In genomic region chr20:20224806-20225205, GRCh38 we compare ENCODE assay signal across 19 cellular contexts.
"Had no signal": no experiment of that assay in that cellular context is flagged by ENCODE, and none has a peak within 500 bp of the region (broad histone marks: within the 10 kb centered on the region; RNA-seq: fewer than 3 reads in every experiment).

No MANE protein-coding gene starts in this region.

- H3K4me3 Mint-ChIP-seq: activated B cell treated with CpG ODN at 0.5 μM for 24 hours; activated CD4-positive, alpha-beta memory T cell treated with anti-CD3 and anti-CD28 coated beads, Interleukin-2, amount 10 ng/mL, durations not matched to agents 7 days and 5 days; activated CD8-positive, alpha-beta memory T cell treated with anti-CD3 and anti-CD28 coated beads, Interleukin-2, amount 10 ng/mL, durations not matched to agents 7 days and 5 days; activated T-helper 17 cell treated with anti-CD3 and anti-CD28 coated beads, Interleukin-2, amount 50 U/mL, for 72 hours; natural killer cell treated with Interleukin-12 subunit alpha and Interleukin-12 subunit beta and Interleukin-15 and Interleukin-18, amount 100 ng/mL, for 72 hours had no signal

- H3K9me3 ChIP-seq: body of pancreas, lower lobe of right lung, thyroid gland had no signal

- H3K9me3 Mint-ChIP-seq: activated CD4-positive, alpha-beta memory T cell treated with anti-CD3 and anti-CD28 coated beads, Interleukin-2, amount 10 ng/mL, durations not matched to agents 7 days and 5 days; activated T-helper 17 cell treated with anti-CD3 and anti-CD28 coated beads, Interleukin-2, amount 50 U/mL, for 72 hours; natural killer cell treated with Interleukin-12 subunit alpha and Interleukin-12 subunit beta and Interleukin-15 and Interleukin-18, amount 100 ng/mL, for 72 hours had no signal

- H3K36me3 Mint-ChIP-seq: activated CD8-positive, alpha-beta memory T cell treated with anti-CD3 and anti-CD28 coated beads, Interleukin-2, amount 10 ng/mL, durations not matched to agents 7 days and 5 days; natural killer cell treated with Interleukin-12 subunit alpha and Interleukin-12 subunit beta and Interleukin-15 and Interleukin-18, amount 100 ng/mL, for 72 hours had no signal

- H3K27ac Mint-ChIP-seq: activated B cell treated with CpG ODN at 0.5 μM for 24 hours; activated CD4-positive, alpha-beta memory T cell treated with anti-CD3 and anti-CD28 coated beads, Interleukin-2, amount 10 ng/mL, durations not matched to agents 7 days and 5 days; activated CD8-positive, alpha-beta memory T cell treated with anti-CD3 and anti-CD28 coated beads, Interleukin-2, amount 10 ng/mL, durations not matched to agents 7 days and 5 days; activated T-helper 17 cell treated with anti-CD3 and anti-CD28 coated beads, Interleukin-2, amount 50 U/mL, for 72 hours; natural killer cell treated with Interleukin-12 subunit alpha and Interleukin-12 subunit beta and Interleukin-15 and Interleukin-18, amount 100 ng/mL, for 72 hours had no signal

- H3K4me1 ChIP-seq: body of pancreas, foreskin keratinocyte, lower lobe of right lung, thyroid gland had no signal

- H3K36me3 ChIP-seq: lower lobe of right lung, thyroid gland had no signal

- H3K27ac ChIP-seq: body of pancreas, foreskin keratinocyte, lower lobe of right lung, thyroid gland had no signal

- H3K27me3 ChIP-seq: body of pancreas, thyroid gland had no signal

- H3K4me3 ChIP-seq: body of pancreas, lower lobe of right lung, thyroid gland had no signal

- H3K4me1 Mint-ChIP-seq: activated B cell treated with CpG ODN at 0.5 μM for 24 hours; activated CD4-positive, alpha-beta memory T cell treated with anti-CD3 and anti-CD28 coated beads, Interleukin-2, amount 10 ng/mL, durations not matched to agents 7 days and 5 days; activated CD8-positive, alpha-beta memory T cell treated with anti-CD3 and anti-CD28 coated beads, Interleukin-2, amount 10 ng/mL, durations not matched to agents 7 days and 5 days; activated T-helper 17 cell treated with anti-CD3 and anti-CD28 coated beads, Interleukin-2, amount 50 U/mL, for 72 hours had no signal

- DNase-seq: activated B cell treated with CpG ODN at 0.5 μM for 24 hours; activated CD4-positive, alpha-beta memory T cell treated with anti-CD3 and anti-CD28 coated beads, Interleukin-2, amount 10 ng/mL, durations not matched to agents 7 days and 5 days; activated CD4-positive, alpha-beta T cell treated with anti-CD3 and anti-CD28 coated beads for 4 hours; activated CD8-positive, alpha-beta memory T cell treated with anti-CD3 and anti-CD28 coated beads, Interleukin-2, amount 10 ng/mL, durations not matched to agents 7 days and 5 days; activated naive CD4-positive, alpha-beta T cell; body of pancreas; dermis blood vessel endothelial cell; effector memory CD4-positive, alpha-beta T cell; foreskin keratinocyte; hypothalamus; islet precursor cell; lower lobe of right lung; occipital lobe; stimulated activated CD4-positive, alpha-beta T cell treated with anti-CD3 and anti-CD28 coated beads, Interleukin-2, amount 100 ng/mL, for 24 hours; stimulated activated naive CD4-positive, alpha-beta T cell treated with Interleukin-2 at 50 U/mL for 16 hours; T-helper 9 cell; thyroid gland had no signal
